ENCODE assay signal across 1 cellular context in the genomic region with DNA sequence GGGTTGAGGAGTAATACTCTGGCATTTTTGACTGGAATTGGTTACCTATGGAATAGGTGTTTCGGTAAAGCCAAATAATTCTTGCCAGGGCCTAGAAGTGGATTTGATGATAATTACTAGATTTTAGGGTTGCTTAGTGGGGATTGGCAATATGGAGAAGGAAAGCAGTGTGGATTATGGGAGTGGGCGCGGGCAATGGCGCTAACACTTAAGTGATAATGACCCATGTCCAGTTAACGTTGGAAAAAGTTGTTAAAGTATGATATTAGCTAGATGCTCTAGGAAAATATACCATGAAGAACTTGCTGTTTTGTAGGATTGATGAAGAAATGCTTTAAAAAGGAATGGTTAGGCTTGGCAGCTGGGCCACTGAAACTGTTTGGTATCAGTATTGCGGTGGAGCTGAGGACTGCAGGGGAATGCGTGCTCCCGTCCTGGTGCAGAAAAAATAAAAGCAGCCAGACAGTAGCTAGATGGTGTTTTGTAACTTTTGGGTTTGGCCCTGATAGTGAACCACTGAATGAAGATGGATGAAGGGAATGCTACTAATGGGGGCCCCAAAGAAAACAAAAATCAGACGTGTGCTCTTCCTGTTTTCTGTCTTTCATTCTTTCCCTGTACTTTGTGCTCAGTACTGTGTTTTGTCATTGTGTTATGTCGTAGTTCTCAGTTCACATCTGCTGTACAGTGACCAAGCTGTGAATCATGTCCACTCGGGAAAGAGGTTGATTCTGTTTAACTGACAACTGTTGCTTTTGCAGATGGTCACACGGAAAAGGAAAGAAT.
TF ChIP-seq lines count a peak whose summit lies in the region.

No MANE protein-coding gene starts in this region.

TF ChIP-seq in GM23338, 12 proteins besides CTCF, POLR2A, EP300 and RAD21 (continued from another document):
- TF ChIP-seq, protein P1, sequence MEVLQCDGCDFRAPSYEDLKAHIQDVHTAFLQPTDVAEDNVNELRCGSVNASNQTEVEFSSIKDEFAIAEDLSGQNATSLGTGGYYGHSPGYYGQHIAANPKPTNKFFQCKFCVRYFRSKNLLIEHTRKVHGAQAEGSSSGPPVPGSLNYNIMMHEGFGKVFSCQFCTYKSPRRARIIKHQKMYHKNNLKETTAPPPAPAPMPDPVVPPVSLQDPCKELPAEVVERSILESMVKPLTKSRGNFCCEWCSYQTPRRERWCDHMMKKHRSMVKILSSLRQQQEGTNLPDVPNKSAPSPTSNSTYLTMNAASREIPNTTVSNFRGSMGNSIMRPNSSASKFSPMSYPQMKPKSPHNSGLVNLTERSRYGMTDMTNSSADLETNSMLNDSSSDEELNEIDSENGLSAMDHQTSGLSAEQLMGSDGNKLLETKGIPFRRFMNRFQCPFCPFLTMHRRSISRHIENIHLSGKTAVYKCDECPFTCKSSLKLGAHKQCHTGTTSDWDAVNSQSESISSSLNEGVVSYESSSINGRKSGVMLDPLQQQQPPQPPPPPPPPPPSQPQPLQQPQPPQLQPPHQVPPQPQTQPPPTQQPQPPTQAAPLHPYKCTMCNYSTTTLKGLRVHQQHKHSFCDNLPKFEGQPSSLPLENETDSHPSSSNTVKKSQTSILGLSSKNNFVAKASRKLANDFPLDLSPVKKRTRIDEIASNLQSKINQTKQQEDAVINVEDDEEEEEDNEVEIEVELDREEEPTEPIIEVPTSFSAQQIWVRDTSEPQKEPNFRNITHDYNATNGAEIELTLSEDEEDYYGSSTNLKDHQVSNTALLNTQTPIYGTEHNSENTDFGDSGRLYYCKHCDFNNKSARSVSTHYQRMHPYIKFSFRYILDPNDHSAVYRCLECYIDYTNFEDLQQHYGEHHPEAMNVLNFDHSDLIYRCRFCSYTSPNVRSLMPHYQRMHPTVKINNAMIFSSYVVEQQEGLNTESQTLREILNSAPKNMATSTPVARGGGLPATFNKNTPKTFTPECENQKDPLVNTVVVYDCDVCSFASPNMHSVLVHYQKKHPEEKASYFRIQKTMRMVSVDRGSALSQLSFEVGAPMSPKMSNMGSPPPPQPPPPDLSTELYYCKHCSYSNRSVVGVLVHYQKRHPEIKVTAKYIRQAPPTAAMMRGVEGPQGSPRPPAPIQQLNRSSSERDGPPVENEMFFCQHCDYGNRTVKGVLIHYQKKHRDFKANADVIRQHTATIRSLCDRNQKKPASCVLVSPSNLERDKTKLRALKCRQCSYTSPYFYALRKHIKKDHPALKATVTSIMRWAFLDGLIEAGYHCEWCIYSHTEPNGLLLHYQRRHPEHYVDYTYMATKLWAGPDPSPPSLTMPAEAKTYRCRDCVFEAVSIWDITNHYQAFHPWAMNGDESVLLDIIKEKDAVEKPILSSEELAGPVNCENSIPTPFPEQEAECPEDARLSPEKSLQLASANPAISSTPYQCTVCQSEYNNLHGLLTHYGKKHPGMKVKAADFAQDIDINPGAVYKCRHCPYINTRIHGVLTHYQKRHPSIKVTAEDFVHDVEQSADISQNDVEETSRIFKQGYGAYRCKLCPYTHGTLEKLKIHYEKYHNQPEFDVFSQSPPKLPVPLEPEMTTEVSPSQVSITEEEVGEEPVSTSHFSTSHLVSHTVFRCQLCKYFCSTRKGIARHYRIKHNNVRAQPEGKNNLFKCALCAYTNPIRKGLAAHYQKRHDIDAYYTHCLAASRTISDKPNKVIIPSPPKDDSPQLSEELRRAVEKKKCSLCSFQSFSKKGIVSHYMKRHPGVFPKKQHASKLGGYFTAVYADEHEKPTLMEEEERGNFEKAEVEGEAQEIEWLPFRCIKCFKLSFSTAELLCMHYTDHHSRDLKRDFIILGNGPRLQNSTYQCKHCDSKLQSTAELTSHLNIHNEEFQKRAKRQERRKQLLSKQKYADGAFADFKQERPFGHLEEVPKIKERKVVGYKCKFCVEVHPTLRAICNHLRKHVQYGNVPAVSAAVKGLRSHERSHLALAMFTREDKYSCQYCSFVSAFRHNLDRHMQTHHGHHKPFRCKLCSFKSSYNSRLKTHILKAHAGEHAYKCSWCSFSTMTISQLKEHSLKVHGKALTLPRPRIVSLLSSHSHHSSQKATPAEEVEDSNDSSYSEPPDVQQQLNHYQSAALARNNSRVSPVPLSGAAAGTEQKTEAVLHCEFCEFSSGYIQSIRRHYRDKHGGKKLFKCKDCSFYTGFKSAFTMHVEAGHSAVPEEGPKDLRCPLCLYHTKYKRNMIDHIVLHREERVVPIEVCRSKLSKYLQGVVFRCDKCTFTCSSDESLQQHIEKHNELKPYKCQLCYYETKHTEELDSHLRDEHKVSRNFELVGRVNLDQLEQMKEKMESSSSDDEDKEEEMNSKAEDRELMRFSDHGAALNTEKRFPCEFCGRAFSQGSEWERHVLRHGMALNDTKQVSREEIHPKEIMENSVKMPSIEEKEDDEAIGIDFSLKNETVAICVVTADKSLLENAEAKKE (CRISPR knock-in tag; IDR thresholded peaks at IDR 0.05) = no peak
- no peak for TF ChIP-seq NANOG (IDR thresholded peaks at IDR 0.05; ENCODE audit: borderline replicate concordance)
- no peak for TF ChIP-seq EZH2phosphoT487 (IDR thresholded peaks at IDR 0.05; ENCODE audit: unreplicated experiment)
- TF ChIP-seq EZH2 (IDR thresholded peaks at IDR 0.05; ENCODE audit: low read depth, unreplicated experiment) = no peak
- TF ChIP-seq, protein P2, sequence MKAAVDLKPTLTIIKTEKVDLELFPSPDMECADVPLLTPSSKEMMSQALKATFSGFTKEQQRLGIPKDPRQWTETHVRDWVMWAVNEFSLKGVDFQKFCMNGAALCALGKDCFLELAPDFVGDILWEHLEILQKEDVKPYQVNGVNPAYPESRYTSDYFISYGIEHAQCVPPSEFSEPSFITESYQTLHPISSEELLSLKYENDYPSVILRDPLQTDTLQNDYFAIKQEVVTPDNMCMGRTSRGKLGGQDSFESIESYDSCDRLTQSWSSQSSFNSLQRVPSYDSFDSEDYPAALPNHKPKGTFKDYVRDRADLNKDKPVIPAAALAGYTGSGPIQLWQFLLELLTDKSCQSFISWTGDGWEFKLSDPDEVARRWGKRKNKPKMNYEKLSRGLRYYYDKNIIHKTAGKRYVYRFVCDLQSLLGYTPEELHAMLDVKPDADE (IDR thresholded peaks at IDR 0.05) = no peak
- TF ChIP-seq ZNF331 (CRISPR knock-in tag; IDR thresholded peaks at IDR 0.05; ENCODE audit: low read depth) = no peak
- TF ChIP-seq CREB1 (CRISPR knock-in tag; IDR thresholded peaks at IDR 0.05; ENCODE audit: low read depth) = no peak
TF ChIP-seq in GM23338: peak in this region for 0.
